In the genomic region with DNA sequence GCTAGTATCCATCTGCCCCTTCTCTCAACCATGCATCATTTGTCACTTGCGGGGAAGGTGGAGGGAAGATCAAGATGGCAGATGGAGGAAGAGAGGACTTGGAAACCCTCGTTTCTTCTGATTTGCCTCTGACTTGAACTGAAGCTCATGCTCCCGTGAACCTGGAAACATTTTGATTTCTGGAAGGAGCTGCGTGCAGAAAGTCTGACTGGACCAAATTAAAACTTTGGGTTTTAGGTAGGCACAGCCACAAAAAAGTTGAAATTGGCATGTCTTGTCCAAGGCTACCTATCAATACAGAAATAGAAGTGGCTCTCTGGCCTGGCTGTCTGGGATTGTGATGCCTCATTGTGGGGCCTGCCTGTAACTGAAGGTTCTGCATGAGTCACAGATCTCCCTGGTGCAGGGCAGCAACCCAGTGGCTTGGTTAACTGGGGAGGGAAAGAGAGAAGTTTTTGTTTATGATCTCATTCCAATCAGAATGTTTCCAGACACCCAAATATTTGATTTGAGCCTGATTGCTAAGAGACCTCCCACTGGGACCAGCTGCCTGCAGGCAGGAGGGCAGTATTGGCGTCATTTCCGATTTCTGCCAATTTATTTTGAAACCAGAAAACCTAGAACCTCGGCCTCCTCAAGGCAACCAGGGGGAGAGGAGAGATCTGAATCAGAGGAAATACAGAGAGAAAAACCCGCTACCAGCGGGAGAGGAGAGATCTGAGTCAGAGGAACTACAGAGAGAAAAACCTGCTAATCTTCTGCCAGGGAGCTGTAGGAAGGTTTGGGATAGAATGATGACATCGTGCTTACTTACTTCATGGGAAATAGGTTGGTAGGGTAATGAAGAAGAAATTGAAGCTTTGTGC, we compare ENCODE assay signal across 1 cellular context.
TF ChIP-seq lines count a peak whose summit lies in the region.

No MANE protein-coding gene starts in this region.

TF ChIP-seq in A549, 52 proteins besides CTCF, POLR2A, EP300 and RAD21 (continued from another document):
- TF ChIP-seq, protein P1, sequence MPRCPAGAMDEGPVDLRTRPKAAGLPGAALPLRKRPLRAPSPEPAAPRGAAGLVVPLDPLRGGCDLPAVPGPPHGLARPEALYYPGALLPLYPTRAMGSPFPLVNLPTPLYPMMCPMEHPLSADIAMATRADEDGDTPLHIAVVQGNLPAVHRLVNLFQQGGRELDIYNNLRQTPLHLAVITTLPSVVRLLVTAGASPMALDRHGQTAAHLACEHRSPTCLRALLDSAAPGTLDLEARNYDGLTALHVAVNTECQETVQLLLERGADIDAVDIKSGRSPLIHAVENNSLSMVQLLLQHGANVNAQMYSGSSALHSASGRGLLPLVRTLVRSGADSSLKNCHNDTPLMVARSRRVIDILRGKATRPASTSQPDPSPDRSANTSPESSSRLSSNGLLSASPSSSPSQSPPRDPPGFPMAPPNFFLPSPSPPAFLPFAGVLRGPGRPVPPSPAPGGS (IDR thresholded peaks at IDR 0.05) = peak; percentile 88; the same call in 2 of the 3 replicates
- peak; percentile 58 for TF ChIP-seq SMC3 (IDR thresholded peaks at IDR 0.05)
